Comparison of ENCODE assay signal across 7 cellular contexts in the genomic region with DNA sequence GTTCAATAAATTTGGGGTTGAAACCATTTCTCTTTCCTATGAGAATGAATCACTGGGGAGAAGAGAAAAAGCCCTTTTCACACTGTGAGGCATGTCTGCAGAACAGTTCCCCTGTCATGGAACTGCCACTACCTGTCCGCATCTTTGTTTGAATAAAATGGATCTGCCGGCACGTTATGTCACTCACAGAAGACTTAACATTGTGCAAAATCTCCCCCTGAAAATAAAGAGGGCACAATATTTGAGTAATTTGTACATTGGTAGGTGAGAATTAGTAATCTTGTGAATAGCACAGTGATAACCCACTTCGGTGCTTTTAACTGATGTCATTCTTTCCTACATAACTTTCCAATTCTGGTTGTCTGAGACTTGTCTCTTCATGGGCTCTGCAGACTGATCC.
"Had no signal": no experiment of that assay in that cellular context is flagged by ENCODE, and none has a peak within 500 bp of the region (broad histone marks: within the 10 kb centered on the region; RNA-seq: fewer than 3 reads in every experiment).

No MANE protein-coding gene starts in this region.

- H3K4me3 ChIP-seq: GM23248, K562 had no signal

- DNase-seq: GM23248, GOT3, H7, HCEC 1CT, IMR-90, KG1 had no signal

- ATAC-seq: K562 had no signal
